Comparison of ENCODE assay signal across 1 cellular context in genomic region chr6:117685359-117685758, GRCh38.
TF ChIP-seq lines count a peak whose summit lies in the region.

No MANE protein-coding gene starts in this region.

TF ChIP-seq in HepG2, 621 proteins besides CTCF, POLR2A, EP300 and RAD21 (continued from another document):
- TF ChIP-seq THAP7 (CRISPR knock-in tag; IDR thresholded peaks at IDR 0.05) (no peak), ZKSCAN1 (IDR thresholded peaks at IDR 0.05; ENCODE audit: low read length) (no peak), ZNF121 (CRISPR knock-in tag; IDR thresholded peaks at IDR 0.05) (peak; percentile 75), PRDM4 (CRISPR knock-in tag; IDR thresholded peaks at IDR 0.05; ENCODE audit: borderline replicate concordance) (no peak)
TF ChIP-seq in HepG2: peak in this region for 2.
